15 cellular contexts compared by ENCODE assay signal in the genomic region with DNA sequence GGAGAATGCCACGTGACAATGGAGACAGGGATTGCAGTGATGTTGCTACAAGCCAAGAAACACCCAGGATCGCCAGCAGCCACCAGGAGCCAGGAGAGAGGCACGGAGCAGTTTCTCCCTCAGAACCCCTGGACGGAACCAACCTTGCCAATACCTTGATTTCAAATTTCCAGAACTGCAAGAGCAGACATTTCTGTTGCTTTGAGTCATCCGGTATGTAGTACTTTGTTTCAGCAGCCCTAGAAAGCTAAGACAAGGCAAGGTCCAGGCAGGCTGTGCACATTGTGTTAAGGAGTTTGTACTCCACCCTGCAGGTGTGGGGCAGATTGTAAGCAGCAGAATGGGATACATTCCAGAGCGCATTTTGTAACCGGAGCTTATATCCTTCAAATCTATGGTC. TPM values are rescaled to one million over a fixed set of nuclear protein-coding genes. Genes with fewer than 3 reads are reported as not detected.
DNase-seq lines count a peak whose midpoint lies in the region; ATAC-seq and TF ChIP-seq lines count a peak whose summit lies in the region.
"Had no signal": no experiment of that assay in that cellular context is flagged by ENCODE, and none has a peak within 500 bp of the region (broad histone marks: within the 10 kb centered on the region; RNA-seq: fewer than 3 reads in every experiment).

No MANE protein-coding gene starts in this region.

- peaks cover 14% of the 10 kb centered on the region for H3K4me1 Mint-ChIP-seq in endodermal cell

- no peak overlapping the region for H3K4me3 Mint-ChIP-seq in endodermal cell

- H3K9me3 Mint-ChIP-seq in endodermal cell, result no peaks in the 10 kb centered on the region

- CTCF ChIA-PET in Panc1 (lab: Charles Lee), result no interaction called here

- H3K27me3 ChIP-seq in Panc1 (ENCODE audit: control insufficient read depth, insufficient read depth, low read length) (no peaks in the 10 kb centered on the region), endodermal cell (ENCODE audit: control insufficient read depth, insufficient read depth, low read length, poor library complexity, severe bottlenecking) (peaks cover 38% of the 10 kb centered on the region), muscle layer of duodenum (ENCODE audit: low read depth, low read length) (no peaks in the 10 kb centered on the region)
- H3K27me3 ChIP-seq: right atrium auricular region, uterus had no signal

- ATAC-seq in Panc1 (peak; percentile 56), GM18870 (IDR thresholded peaks at IDR 0.05; ENCODE audit: unreplicated experiment) (no peak), Right ventricle myocardium superior (ENCODE audit: poor library complexity) (no peak)

- 90 to 91% methylated on average over 6 to 7 of the region's 7 CpGs for WGBS in endodermal cell (ENCODE audit: insufficient coverage in 1 of 2, insufficient read length in 1 of 2), 2 experiments

- H3K27ac ChIP-seq in Panc1 (ENCODE audit: low read length) (peak overlapping the region; percentile 84), endodermal cell (ENCODE audit: low read depth, low read length) (no peak overlapping the region), muscle layer of duodenum (ENCODE audit: low read length) (peak overlapping the region; percentile 81)

- H3K36me3 ChIP-seq in Panc1 (ENCODE audit: control insufficient read depth, insufficient read depth, low read length), result no peaks in the 10 kb centered on the region
- no peaks in the 10 kb centered on the region for H3K36me3 ChIP-seq in endodermal cell (ENCODE audit: control insufficient read depth, insufficient read depth, low read length)
- no peaks in the 10 kb centered on the region for H3K36me3 ChIP-seq in muscle layer of duodenum (ENCODE audit: control insufficient read depth in 1 of 2, insufficient read depth in 2 of 2, low read length in 2 of 2)
- H3K36me3 ChIP-seq: right atrium auricular region, uterus had no signal

- in situ Hi-C loops in Panc1 (cut with HindIII; ENCODE audit: low pct_unique_long_range_greater_than_20kb, low sequenced_read_pairs), result no loop called here

- DNase-seq in EH (ENCODE audit: low read depth) (peak; percentile 37), Panc1 (ENCODE audit: low read depth, low spot score) (no peak), endodermal cell (no peak), NCI-H1092 (lab: John Stamatoyannopoulos, UW) (no peak), cerebellar nuclear complex (lab: John Stamatoyannopoulos, UW) (no peak), Right ventricle myocardium superior (no peak)
- DNase-seq: Caco-2, NCI-H1105, NCI-H774, SW 1271, uterus had no signal

- no TSS peak for BruUV-seq in Panc1 (replicated peaks; lab: Mats Ljungman, UMichigan)

- intact Hi-C loops in Panc1 (cut with micrococcal nuclease; ENCODE audit: unreplicated experiment) (no loop called here), Right ventricle myocardium superior (cut with DNase I) (no loop called here)

- H3K4me3 ChIP-seq in Panc1 (ENCODE audit: low read depth in 2 of 2, low read length in 2 of 2) (peak overlapping the region in 1 of 2 experiments; percentile 12; a peak in 1 of 4 replicates), endodermal cell (ENCODE audit: low read length) (no peak overlapping the region), muscle layer of duodenum (ENCODE audit: low read depth in 1 of 2, low read length in 2 of 2) (no peak overlapping the region)
- H3K4me3 ChIP-seq: right atrium auricular region, uterus had no signal

- no peaks in the 10 kb centered on the region for H3K9me3 ChIP-seq in Panc1 (ENCODE audit: control insufficient read depth, insufficient read depth, low read depth, low read length)
- no peaks in the 10 kb centered on the region for H3K9me3 ChIP-seq in endodermal cell (ENCODE audit: control insufficient read depth, low read length)
- H3K9me3 ChIP-seq in muscle layer of duodenum (ENCODE audit: control insufficient read depth in 1 of 2, low read length in 2 of 2), result no peaks in the 10 kb centered on the region
- H3K9me3 ChIP-seq: Caco-2, right atrium auricular region, uterus had no signal

- POLR2A ChIA-PET in Panc1 (lab: Charles Lee), result interaction anchor here (0.5 to 0.6 kb wide), 2 partner anchors 48 to 1539 kb away, joined by 4 to 19 read pairs; no protein-coding TSS in a partner anchor

- no peak for TF ChIP-seq CTCF in Panc1 (IDR thresholded peaks at IDR 0.05)
- TF ChIP-seq CTCF in endodermal cell (conservative IDR thresholded peaks at IDR 0.05), result peak; percentile 41

- H3K27me3 Mint-ChIP-seq in endodermal cell (ENCODE audit: insufficient read depth), result peaks cover 24% of the 10 kb centered on the region

- H3K4me1 ChIP-seq in Panc1 (ENCODE audit: control insufficient read depth, insufficient read depth, low read length) (peaks cover 58% of the 10 kb centered on the region), endodermal cell (ENCODE audit: control insufficient read depth, insufficient read depth, low read length) (peaks cover 3% of the 10 kb centered on the region), muscle layer of duodenum (ENCODE audit: control insufficient read depth in 1 of 2, insufficient read depth in 2 of 2, low read length in 2 of 2) (peaks cover 4 to 15% of the 10 kb centered on the region in 2 donors)
- H3K4me1 ChIP-seq: uterus had no signal

- no peak overlapping the region for H3K27ac Mint-ChIP-seq in endodermal cell

- no peak overlapping the region for H3K9ac ChIP-seq in endodermal cell (ENCODE audit: extremely low read depth, low read length, poor library complexity, severe bottlenecking)

- no peaks in the 10 kb centered on the region for H3K36me3 Mint-ChIP-seq in endodermal cell (ENCODE audit: low read depth)

RNA-seq across cellular contexts. Expression of gene TRERF1, which starts 48.3 kb away (rescaled TPM):
- total RNA-seq in Panc1 (2021; ENCODE audit: unreplicated experiment) (30.6 TPM), endodermal cell (1 to 10 TPM; 4.7 to 5.3 TPM), Right ventricle myocardium superior (1.5 TPM)
- polyA plus RNA-seq in Panc1 (2012; ENCODE audit: insufficient read length), result 25.6 TPM
- 9.3 TPM for polyA plus RNA-seq in endodermal cell (2013, experiment 1 of 2)
- polyA plus RNA-seq in endodermal cell (2013, experiment 2 of 2), result 7.7 TPM
- total RNA-seq: lung microvascular endothelial cell had no signal
